In the genomic region with DNA sequence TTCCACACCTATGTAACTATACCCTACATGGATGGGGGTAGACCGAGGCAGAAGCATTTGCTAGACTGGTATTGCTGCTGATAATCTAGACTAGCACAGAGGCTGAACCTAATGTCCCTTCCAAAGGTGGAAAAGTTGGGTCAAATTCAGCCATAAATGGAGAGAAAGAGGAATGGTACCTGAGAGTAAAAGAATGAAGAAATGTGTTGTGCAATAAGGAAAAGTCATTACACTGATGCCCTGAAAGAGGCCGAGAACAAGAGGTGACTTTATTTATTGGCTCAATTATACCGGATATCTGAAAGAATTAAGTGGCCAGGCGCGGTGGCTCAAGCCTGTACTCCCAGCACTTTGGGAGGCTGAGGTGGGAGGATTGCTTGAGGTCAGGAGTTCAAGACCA, we compare ENCODE assay signal across 33 cellular contexts. TPM values are rescaled to one million over a fixed set of nuclear protein-coding genes. Genes with fewer than 3 reads are reported as not detected.
DNase-seq lines count a peak whose midpoint lies in the region; ATAC-seq, FAIRE-seq and TF ChIP-seq lines count a peak whose summit lies in the region.
"Had no signal": no experiment of that assay in that cellular context is flagged by ENCODE, and none has a peak within 500 bp of the region (broad histone marks: within the 10 kb centered on the region; RNA-seq: fewer than 3 reads in every experiment).

No MANE protein-coding gene starts in this region.

- H4K8ac ChIP-seq in IMR-90 (ENCODE audit: low read depth in 2 of 2, low read length in 2 of 2) = no peak overlapping the region

- WGBS in IMR-90 (ENCODE audit: extremely low coverage in 2 of 2, insufficient read length in 1 of 2), 2 experiments = 100% methylated on average over 2 of the region's 5 CpGs; no CpG with 5 or more reads in 1 of the 2 experiments
- WGBS in K562 (ENCODE audit: insufficient coverage, low coverage, missing lambda C conversion rate) = 6% methylated on average over 5 of the region's 5 CpGs

- H2BK15ac ChIP-seq in IMR-90 (ENCODE audit: low read depth, low read length) = no peak overlapping the region

- TF ChIP-seq POLR2A in IMR-90 (IDR thresholded peaks at IDR 0.05; ENCODE audit: low read depth, low read length) (no peak), K562 (conservative IDR thresholded peaks at IDR 0.05) (no peak)

- H3K4me1 ChIP-seq in IMR-90 (ENCODE audit: control insufficient read depth, insufficient read depth, low read length) = no peaks in the 10 kb centered on the region
- no peaks in the 10 kb centered on the region for H3K4me1 ChIP-seq in K562 (replicated peaks in 1 of 2; ENCODE audit: control insufficient read depth in 2 of 2, insufficient read depth in 2 of 2, low read length in 2 of 2)
- no peaks in the 10 kb centered on the region for H3K4me1 ChIP-seq in osteoblast (ENCODE audit: insufficient read depth, low read length)
- H3K4me1 ChIP-seq: A549; BE2C; BLaER1; BLaER1 treated with 17β-estradiol and CSF1 and Interleukin-3, amounts not matched to agents 10 nM and 100 nM; Caco-2 had no signal

- no peak overlapping the region for H3K4me3 ChIP-seq in IMR-90 (ENCODE audit: insufficient read depth, low read depth, low read length)
- no peak overlapping the region for H3K4me3 ChIP-seq in K562
- H3K4me3 ChIP-seq in osteoblast (ENCODE audit: insufficient read depth, low read length) = no peak overlapping the region
- H3K4me3 ChIP-seq: A549; BLaER1; BLaER1 treated with 17β-estradiol and CSF1 and Interleukin-3, amounts not matched to agents 10 nM and 100 nM had no signal

- dilution Hi-C loops in IMR-90 (cut with HindIII; ENCODE audit: low sequenced_read_pairs, unreplicated experiment) = no loop called here

- TF ChIP-seq RAD21 in IMR-90 (IDR thresholded peaks at IDR 0.05; ENCODE audit: low read length) (no peak), K562 (CRISPR knock-in tag; conservative IDR thresholded peaks at IDR 0.05 in 1 of 2, IDR thresholded peaks at IDR 0.05 in 1 of 2) (no peak)

- peaks cover 10% of the 10 kb centered on the region for H3K9me3 ChIP-seq in IMR-90 (ENCODE audit: control insufficient read depth, insufficient read depth, low read length)
- H3K9me3 ChIP-seq in K562 (replicated peaks; ENCODE audit: control insufficient read depth, insufficient read depth, low read depth, low read length) = no peaks in the 10 kb centered on the region; the same call in 1 of the 2 replicates
- H3K9me3 ChIP-seq in osteoblast (ENCODE audit: low read depth, low read length) = peaks cover 2% of the 10 kb centered on the region
- H3K9me3 ChIP-seq: BE2C, Caco-2 had no signal

- no peak overlapping the region for H3K4ac ChIP-seq in IMR-90 (ENCODE audit: low read depth, low read length)

- H3K4me2 ChIP-seq in IMR-90 (ENCODE audit: low read depth, low read length) = no peak overlapping the region
- H3K4me2 ChIP-seq in K562 (ENCODE audit: insufficient read depth, low read length) = no peak overlapping the region
- H3K4me2 ChIP-seq in osteoblast (ENCODE audit: insufficient read depth, low read length) = no peak overlapping the region
- H3K4me2 ChIP-seq: A549; BLaER1; BLaER1 treated with 17β-estradiol and CSF1 and Interleukin-3, amounts not matched to agents 10 nM and 100 nM had no signal

- in situ Hi-C loops in IMR-90 (cut with MboI; ENCODE audit: low sequenced_read_pairs) = no loop called here
- in situ Hi-C loops in K562 (cut with MboI) = no loop called here

- H2BK120ac ChIP-seq in IMR-90 (ENCODE audit: low read depth, low read length) = no peak overlapping the region

- H2AFZ ChIP-seq in IMR-90 (replicated peaks; ENCODE audit: low read length, poor library complexity) (no peak overlapping the region), K562 (ENCODE audit: low read depth, low read length) (no peak overlapping the region), osteoblast (ENCODE audit: low read length) (no peak overlapping the region)

- CTCF ChIA-PET in IMR-90 (lab: Yijun Ruan, JAX) = no interaction called here
- CTCF ChIA-PET in K562 (lab: Yijun Ruan, JAX; ENCODE audit: low intra/inter-chr PET ratio) = no interaction called here

- H3K36me3 ChIP-seq in IMR-90 (ENCODE audit: control insufficient read depth, insufficient read depth, low read length) = no peaks in the 10 kb centered on the region
- H3K36me3 ChIP-seq in K562 (ENCODE audit: control insufficient read depth, insufficient read depth, low read length) = no peaks in the 10 kb centered on the region
- H3K36me3 ChIP-seq in osteoblast (ENCODE audit: insufficient read depth, low read length) = no peaks in the 10 kb centered on the region
- H3K36me3 ChIP-seq: BE2C; BLaER1; BLaER1 treated with 17β-estradiol and CSF1 and Interleukin-3, amounts not matched to agents 10 nM and 100 nM had no signal

- intact Hi-C loops in IMR-90 (cut with micrococcal nuclease) = no loop called here
- intact Hi-C loops in K562 (cut with micrococcal nuclease) = no loop called here

- TF ChIP-seq EP300 in K562 (IDR thresholded peaks at IDR 0.05; ENCODE audit: low read length) = no peak

- no peak overlapping the region for H4K5ac ChIP-seq in IMR-90 (ENCODE audit: low read depth, low read length)

- H3K56ac ChIP-seq in IMR-90 (ENCODE audit: extremely low read depth, insufficient read depth, low read length) = no peak overlapping the region

- H4K20me1 ChIP-seq in IMR-90 (ENCODE audit: insufficient read depth, low read length) (no peaks in the 10 kb centered on the region), K562 (replicated peaks; ENCODE audit: control insufficient read depth, insufficient read depth, low read length) (no peaks in the 10 kb centered on the region), osteoblast (ENCODE audit: insufficient read depth, low read length) (no peaks in the 10 kb centered on the region)
- H4K20me1 ChIP-seq: BLaER1; BLaER1 treated with 17β-estradiol and CSF1 and Interleukin-3, amounts not matched to agents 10 nM and 100 nM had no signal

- no peak overlapping the region for H2AK9ac ChIP-seq in IMR-90 (replicated peaks; ENCODE audit: low read depth, low read length, poor library complexity)

- H2AK5ac ChIP-seq in IMR-90 (ENCODE audit: low read depth, low read length) = no peak overlapping the region

- H3K79me2 ChIP-seq in K562 (ENCODE audit: control insufficient read depth, insufficient read depth, low read length) (no peaks in the 10 kb centered on the region), osteoblast (ENCODE audit: insufficient read depth, low read length) (no peaks in the 10 kb centered on the region)

- TF ChIP-seq CTCF in IMR-90 (conservative IDR thresholded peaks at IDR 0.05; ENCODE audit: low read depth, low read length) = no peak
- no peak for TF ChIP-seq CTCF in K562 (IDR thresholded peaks at IDR 0.05 in 2 of 3, conservative IDR thresholded peaks at IDR 0.05 in 1 of 3; ENCODE audit: insufficient read depth in 2 of 3, low read depth in 1 of 3, low read length in 3 of 3)
- TF ChIP-seq CTCF in osteoblast (IDR thresholded peaks at IDR 0.05; ENCODE audit: extremely low read depth, low read depth, low read length) = no peak

- DNase-seq in IMR-90 (no peak), K562 (ENCODE audit: extremely low read depth in 1 of 4, low spot score in 3 of 4) (no peak), osteoblast (ENCODE audit: insufficient read length, low spot score, missing footprints) (peak; percentile 76), AG08395 (ENCODE audit: low spot score) (no peak)
- no peak for DNase-seq in stimulated activated CD4-positive, alpha-beta T cell treated with anti-CD3 and anti-CD28 coated beads, Interleukin-4, amount 100 ng/mL, for 1 hour
- DNase-seq: 8988T; ACHN; AML-193; BE2C; C1 segment of cervical spinal cord; Caco-2; Calu3; CD4-positive, alpha-beta memory T cell; CD4-positive, alpha-beta T cell; CD4-positive, CD25-positive, alpha-beta regulatory T cell; CD8-positive, alpha-beta memory T cell; CD8-positive, alpha-beta T cell; COR-L47; DMS 273 treated with DMSO at 0.1 percent for 48 hours; DMS153; DMS53; DMS79; DMS79 treated with DMSO at 0.1 percent for 48 hours; DND-41; EL had no signal

- no peak for ATAC-seq in IMR-90 (ENCODE audit: low read depth)
- no peak for ATAC-seq in K562
- no peak for ATAC-seq in HG03025 (IDR thresholded peaks at IDR 0.05; ENCODE audit: low FRiP score, unreplicated experiment)
- ATAC-seq: A549; CD8-positive, alpha-beta T cell had no signal

- H2BK20ac ChIP-seq in IMR-90 (ENCODE audit: low read depth, low read length) = no peak overlapping the region

- no peak overlapping the region for H3K23ac ChIP-seq in IMR-90 (ENCODE audit: low read depth, low read length)

- FAIRE-seq in K562 (lab: Jason Lieb, UNC) = no peak
- FAIRE-seq: A204.1, A549, D721Med had no signal

- no peak overlapping the region for H4K91ac ChIP-seq in IMR-90 (ENCODE audit: insufficient read depth, low read depth, low read length)

- no peaks in the 10 kb centered on the region for H3K79me1 ChIP-seq in IMR-90 (ENCODE audit: low read depth in 1 of 2, low read length in 2 of 2)

- H3K9me1 ChIP-seq in IMR-90 (ENCODE audit: insufficient read depth, low read length) = no peaks in the 10 kb centered on the region
- H3K9me1 ChIP-seq in K562 (ENCODE audit: control insufficient read depth, insufficient read depth, low read length) = no peaks in the 10 kb centered on the region

- POLR2A ChIA-PET in IMR-90 (lab: Charles Lee; ENCODE audit: unreplicated experiment) (no interaction called here), K562 (lab: Yijun Ruan, JAX) (no interaction called here)

- H3K9ac ChIP-seq in IMR-90 (ENCODE audit: low read depth, low read length) = no peak overlapping the region
- no peak overlapping the region for H3K9ac ChIP-seq in K562 (ENCODE audit: insufficient read depth in 1 of 2, low read depth in 2 of 2, low read length in 2 of 2)
- H3K9ac ChIP-seq: BLaER1; BLaER1 treated with 17β-estradiol and CSF1 and Interleukin-3, amounts not matched to agents 10 nM and 100 nM had no signal

- H3K14ac ChIP-seq in IMR-90 (replicated peaks; ENCODE audit: low read depth, low read length) = no peak overlapping the region

- H3K27me3 ChIP-seq in IMR-90 (ENCODE audit: control insufficient read depth, insufficient read depth, low read length) (no peaks in the 10 kb centered on the region), K562 (ENCODE audit: control insufficient read depth in 2 of 2, insufficient read depth in 2 of 2, low read length in 2 of 2) (no peaks in the 10 kb centered on the region; a peak in 1 of 5 replicates), osteoblast (ENCODE audit: insufficient read depth, low read length) (no peaks in the 10 kb centered on the region)
- H3K27me3 ChIP-seq: BE2C, BLaER1 had no signal

- H3K27ac ChIP-seq in IMR-90 (ENCODE audit: insufficient read depth, low read length) = no peak overlapping the region
- H3K27ac ChIP-seq in K562 (ENCODE audit: extremely low read depth, low read depth, low read length) = no peak overlapping the region
- H3K27ac ChIP-seq in osteoblast (ENCODE audit: low read depth, low read length) = no peak overlapping the region
- H3K27ac ChIP-seq: 22Rv1; A549; BLaER1; BLaER1 treated with 17β-estradiol and CSF1 and Interleukin-3, amounts not matched to agents 10 nM and 100 nM; C4-2B had no signal

- no peak overlapping the region for H3K18ac ChIP-seq in IMR-90 (ENCODE audit: low read depth, low read length)

- no TSS peak for BruUV-seq in IMR-90 (replicated peaks; lab: Mats Ljungman, UMichigan)
- no TSS peak for BruUV-seq in K562 (replicated peaks; lab: Mats Ljungman, UMichigan)

- no peak overlapping the region for H2BK5ac ChIP-seq in IMR-90 (ENCODE audit: low read depth, low read length, poor library complexity, severe bottlenecking)

RNA-seq across cellular contexts. Expression of gene ZNF41, which starts 52.1 kb away (rescaled TPM):
- total RNA-seq in IMR-90 (2012; rRNA removed) = 7.8 and 8.1 TPM in 2 replicates
- polyA plus RNA-seq in IMR-90 (2012; rRNA removed) = 2.8 and 3.0 TPM in 2 replicates
- 0.88 and 0.90 TPM in 2 replicates for polyA plus RNA-seq in IMR-90 (2012; cell fraction: cytosol; rRNA removed)
- 1.8 and 6.5 TPM in 2 replicates for polyA plus RNA-seq in IMR-90 (2012; cell fraction: nucleus; rRNA removed; ENCODE audit: low replicate concordance)
- total RNA-seq in K562 (2011; cell fraction: chromatin; rRNA removed; ENCODE audit: low replicate concordance) = 5.4 and 15.9 TPM in 2 replicates
- total RNA-seq in K562 (2011; cell fraction: nucleolus; rRNA removed) = 4.2 and 5.9 TPM in 2 replicates
- 7.6 and 8.9 TPM in 2 replicates for total RNA-seq in K562 (2011; cell fraction: nucleoplasm; rRNA removed)
- 5.9 and 6.1 TPM in 2 replicates for total RNA-seq in K562 (2014; rRNA removed)
- 7.3 and 8.6 TPM in 2 replicates for total RNA-seq in K562 (2014; rRNA removed; fragmentation: Illumina TruSeq; extraction: Trizol)
- 7.6 and 7.8 TPM in 2 replicates for total RNA-seq in K562 (2015; rRNA removed; fragmentation: Illumina TruSeq; extraction: Trizol)
- 6.8 and 6.9 TPM in 2 replicates for total RNA-seq in K562 (2021)
- 5.0 and 6.6 TPM in 2 replicates for polyA plus RNA-seq in K562 (2011; rRNA removed)
- 2.2 and 2.6 TPM in 2 replicates for polyA plus RNA-seq in K562 (2011; cell fraction: cytosol; rRNA removed)
- polyA plus RNA-seq in K562 (2011; cell fraction: nucleus; rRNA removed) = 5.4 TPM in 2 replicates
- polyA plus RNA-seq in K562 (2012) = 4.0 and 4.3 TPM in 2 replicates
- 6.7 and 7.7 TPM in 2 replicates for polyA plus RNA-seq in K562 (2014; fragmentation: Illumina TruSeq; extraction: Trizol)
- polyA plus RNA-seq in K562 (2014; fragmentation: Nextera tagmentation; extraction: Ambion mirVana) = 1 to 10 TPM in 1 of 2 experiments, under 1 TPM in 1; 0.53 to 2.5 TPM
- polyA plus RNA-seq in K562 (2014; rRNA removed) = 5.2 and 5.3 TPM in 2 replicates
- polyA minus RNA-seq in K562 (2011; rRNA and poly(A)+ RNA removed) = 10.5 and 13.8 TPM in 2 replicates
- 2.7 and 5.9 TPM in 2 replicates for polyA minus RNA-seq in K562 (2011; cell fraction: cytosol; rRNA and poly(A)+ RNA removed)
- polyA minus RNA-seq in K562 (2011; cell fraction: nucleus; rRNA and poly(A)+ RNA removed) = 3.5 and 3.6 TPM in 2 replicates
- 9.0 and 9.1 TPM in 2 replicates for total RNA-seq in osteoblast
